1 cellular context compared by ENCODE assay signal in the genomic region with DNA sequence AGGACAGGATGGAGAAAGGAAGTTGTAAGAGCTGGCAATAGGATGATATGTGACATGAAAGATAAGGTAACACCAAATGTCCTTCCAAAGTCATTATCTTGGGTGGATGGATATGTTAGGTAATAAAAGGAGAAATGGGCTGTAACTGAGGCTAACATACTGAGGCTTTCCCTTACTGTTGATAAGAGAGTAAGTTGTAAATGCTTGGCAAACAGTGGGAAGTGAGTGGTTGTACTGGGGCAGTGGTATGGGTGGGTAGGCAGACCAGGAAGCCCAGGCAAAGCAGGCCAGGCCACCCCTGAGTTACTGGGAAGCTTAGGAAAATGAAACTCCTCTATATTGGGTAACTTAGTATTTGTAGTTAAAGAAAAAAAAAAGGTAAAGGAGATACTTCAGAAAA.
TF ChIP-seq lines count a peak whose summit lies in the region.

No MANE protein-coding gene starts in this region.

TF ChIP-seq in K562, 482 proteins besides CTCF, POLR2A, EP300 and RAD21 (continued from another document):
- TF ChIP-seq, protein P1, sequence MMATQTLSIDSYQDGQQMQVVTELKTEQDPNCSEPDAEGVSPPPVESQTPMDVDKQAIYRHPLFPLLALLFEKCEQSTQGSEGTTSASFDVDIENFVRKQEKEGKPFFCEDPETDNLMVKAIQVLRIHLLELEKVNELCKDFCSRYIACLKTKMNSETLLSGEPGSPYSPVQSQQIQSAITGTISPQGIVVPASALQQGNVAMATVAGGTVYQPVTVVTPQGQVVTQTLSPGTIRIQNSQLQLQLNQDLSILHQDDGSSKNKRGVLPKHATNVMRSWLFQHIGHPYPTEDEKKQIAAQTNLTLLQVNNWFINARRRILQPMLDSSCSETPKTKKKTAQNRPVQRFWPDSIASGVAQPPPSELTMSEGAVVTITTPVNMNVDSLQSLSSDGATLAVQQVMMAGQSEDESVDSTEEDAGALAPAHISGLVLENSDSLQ (IDR thresholded peaks at IDR 0.05), result peak; percentile 26; the same call in 1 of the 2 replicates
- no peak for TF ChIP-seq U2AF1 (optimal IDR thresholded peaks at IDR 0.05; ENCODE audit: low read depth, low read length)
- TF ChIP-seq JUNB (CRISPR knock-in tag; conservative IDR thresholded peaks at IDR 0.05), result no peak
- no peak for TF ChIP-seq MCM3 (IDR thresholded peaks at IDR 0.05)
- no peak for TF ChIP-seq SUPT5H (IDR thresholded peaks at IDR 0.05)
- TF ChIP-seq, protein P2, sequence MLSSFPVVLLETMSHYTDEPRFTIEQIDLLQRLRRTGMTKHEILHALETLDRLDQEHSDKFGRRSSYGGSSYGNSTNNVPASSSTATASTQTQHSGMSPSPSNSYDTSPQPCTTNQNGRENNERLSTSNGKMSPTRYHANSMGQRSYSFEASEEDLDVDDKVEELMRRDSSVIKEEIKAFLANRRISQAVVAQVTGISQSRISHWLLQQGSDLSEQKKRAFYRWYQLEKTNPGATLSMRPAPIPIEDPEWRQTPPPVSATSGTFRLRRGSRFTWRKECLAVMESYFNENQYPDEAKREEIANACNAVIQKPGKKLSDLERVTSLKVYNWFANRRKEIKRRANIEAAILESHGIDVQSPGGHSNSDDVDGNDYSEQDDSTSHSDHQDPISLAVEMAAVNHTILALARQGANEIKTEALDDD (IDR thresholded peaks at IDR 0.05), result no peak
- TF ChIP-seq JUND (IDR thresholded peaks at IDR 0.05; ENCODE audit: borderline replicate concordance, low read depth, low read length), result no peak
- TF ChIP-seq JUND (tag; IDR thresholded peaks at IDR 0.05; ENCODE audit: borderline replicate concordance, low read depth, low read length), result no peak
- TF ChIP-seq NCOA4 (IDR thresholded peaks at IDR 0.05; ENCODE audit: partially characterized antibody), result no peak
- TF ChIP-seq MEF2A (IDR thresholded peaks at IDR 0.05; ENCODE audit: control insufficient read depth, low read depth, low read length), result no peak
- TF ChIP-seq PCBP2 (IDR thresholded peaks at IDR 0.05; ENCODE audit: low read depth, low read length, poor library complexity, severe bottlenecking), result no peak
TF ChIP-seq in K562: peak in this region for 7.
